ENCODE assay signal across 27 cellular contexts in the genomic region with DNA sequence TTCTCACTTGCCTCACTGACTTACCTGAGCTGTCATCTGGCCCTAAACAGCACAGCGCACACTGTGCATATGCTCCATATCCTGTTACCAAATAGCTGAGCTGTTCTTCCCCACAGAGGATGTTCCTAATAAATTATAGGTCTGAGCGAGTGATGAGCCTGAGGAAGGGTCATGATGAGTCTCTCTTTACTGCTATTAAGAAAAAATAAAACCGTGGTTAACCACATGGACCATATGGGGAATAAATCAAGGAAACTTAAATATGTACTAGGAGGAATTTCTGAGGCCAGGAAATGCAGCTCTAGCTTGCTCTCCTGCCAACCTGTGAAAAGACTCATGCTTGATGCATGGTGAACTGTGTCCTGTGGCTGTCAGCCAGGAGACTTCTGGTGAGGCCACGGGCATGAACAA.
DNase-seq lines count a peak whose midpoint lies in the region; ATAC-seq and TF ChIP-seq lines count a peak whose summit lies in the region.
"Had no signal": no experiment of that assay in that cellular context is flagged by ENCODE, and none has a peak within 500 bp of the region (broad histone marks: within the 10 kb centered on the region; RNA-seq: fewer than 3 reads in every experiment).

No MANE protein-coding gene starts in this region.

- CTCF ChIA-PET in SK-N-SH (lab: Yijun Ruan, JAX) = no interaction called here

- intact Hi-C loops in esophagus squamous epithelium (cut with DNase I) = no loop called here

- no peak overlapping the region for H3K27ac ChIP-seq in SK-N-SH (ENCODE audit: low read depth in 2 of 2, low read length in 1 of 2)
- no peak overlapping the region for H3K27ac ChIP-seq in esophagus squamous epithelium
- H3K27ac ChIP-seq: A549, BLaER1, breast epithelium, esophagus muscularis mucosa, sigmoid colon had no signal

- ATAC-seq in SK-N-SH treated with all-trans-retinoic acid at 6 μM for 48 hours (peak; percentile 95), HG02981 (IDR thresholded peaks at IDR 0.05; ENCODE audit: unreplicated experiment) (no peak)
- ATAC-seq: A549 had no signal

- no peak for DNase-seq in SK-N-SH
- peak; percentile 26 for DNase-seq in astrocyte of the hippocampus (ENCODE audit: low read depth, low spot score)
- peak; percentile 1 for DNase-seq in kidney epithelial cell (ENCODE audit: low read depth)
- DNase-seq in HuH-7 (ENCODE audit: low spot score) = no peak
- no peak for DNase-seq in NK-92 (lab: John Stamatoyannopoulos, UW; ENCODE audit: unreplicated experiment)
- no peak for DNase-seq in esophagus squamous epithelium (lab: John Stamatoyannopoulos, UW)
- DNase-seq: activated CD4-positive, alpha-beta T cell treated with anti-CD3 and anti-CD28 coated beads, Interleukin-2, amount 50 U/mL, for 4 hours; activated CD4-positive, CD25-positive, alpha-beta regulatory T cell; activated CD8-positive, alpha-beta memory T cell treated with anti-CD3 and anti-CD28 coated beads, Interleukin-2, amount 50 U/mL, for 48 hours; cortex of kidney; DMS79 treated with DMSO at 0.1 percent for 48 hours; head of caudate nucleus; kidney glomerular epithelial cell; NCI-H1694; NCI-H774; OCI-M1; SHP77; sigmoid colon; SW 1271; trophoblast cell had no signal

- TF ChIP-seq POLR2A in esophagus squamous epithelium (IDR thresholded peaks at IDR 0.05) = no peak

- no peaks in the 10 kb centered on the region for H3K9me3 ChIP-seq in SK-N-SH
- H3K9me3 ChIP-seq in esophagus squamous epithelium = no peaks in the 10 kb centered on the region
- H3K9me3 ChIP-seq: A549, BLaER1, breast epithelium, esophagus muscularis mucosa, sigmoid colon had no signal

- no peaks in the 10 kb centered on the region for H3K27me3 ChIP-seq in SK-N-SH (ENCODE audit: insufficient read depth)
- H3K27me3 ChIP-seq in kidney epithelial cell (ENCODE audit: control insufficient read depth, insufficient read depth, low read length) = no peaks in the 10 kb centered on the region
- H3K27me3 ChIP-seq in esophagus squamous epithelium = peaks cover 0 to 3% (median 0%) of the 10 kb centered on the region in 4 donors
- H3K27me3 ChIP-seq: BLaER1, breast epithelium, esophagus muscularis mucosa, sigmoid colon had no signal

- no peak for TF ChIP-seq RAD21 in SK-N-SH (IDR thresholded peaks at IDR 0.05; ENCODE audit: low read length)

- TF ChIP-seq EP300 in SK-N-SH (IDR thresholded peaks at IDR 0.05; ENCODE audit: borderline replicate concordance in 1 of 2, low read depth in 1 of 2, low read length in 1 of 2) = no peak

- TF ChIP-seq CTCF in SK-N-SH (IDR thresholded peaks at IDR 0.05) (no peak), kidney epithelial cell (IDR thresholded peaks at IDR 0.05; ENCODE audit: insufficient read depth, low read length, poor library complexity, severe bottlenecking) (no peak), esophagus squamous epithelium (IDR thresholded peaks at IDR 0.05) (no peak)

- H3K36me3 ChIP-seq in SK-N-SH (replicated peaks in 1 of 2; ENCODE audit: control insufficient read depth in 1 of 2, insufficient read depth in 2 of 2, low read length in 1 of 2) (no peaks in the 10 kb centered on the region), kidney epithelial cell (ENCODE audit: control insufficient read depth, insufficient read depth, low read length) (no peaks in the 10 kb centered on the region), esophagus squamous epithelium (no peaks in the 10 kb centered on the region)
- H3K36me3 ChIP-seq: BLaER1, breast epithelium, esophagus muscularis mucosa, sigmoid colon had no signal

- H3K9me2 ChIP-seq in SK-N-SH = no peaks in the 10 kb centered on the region

- 24% methylated on average over 4 of the region's 4 CpGs for WGBS in SK-N-SH (ENCODE audit: low lambda C conversion rate)
- WGBS in esophagus squamous epithelium, 2 donors = 52 to 59% methylated on average over 4 of the region's 4 CpGs

- no peaks in the 10 kb centered on the region for H3K79me2 ChIP-seq in SK-N-SH (ENCODE audit: insufficient read depth)

- POLR2A ChIA-PET in SK-N-SH (lab: Yijun Ruan, JAX) = no interaction called here

- H3K4me1 ChIP-seq in SK-N-SH (ENCODE audit: control insufficient read depth in 1 of 2, insufficient read depth in 2 of 2, low read depth in 1 of 2, low read length in 1 of 2) = no peaks in the 10 kb centered on the region; a peak in 1 of 4 replicates
- no peaks in the 10 kb centered on the region for H3K4me1 ChIP-seq in esophagus squamous epithelium
- H3K4me1 ChIP-seq: A549, BLaER1, breast epithelium, esophagus muscularis mucosa, sigmoid colon had no signal

- H3K4me3 ChIP-seq in SK-N-SH (ENCODE audit: low read depth in 2 of 2, low read length in 1 of 2) = no peak overlapping the region
- no peak overlapping the region for H3K4me3 ChIP-seq in kidney epithelial cell (ENCODE audit: low read depth, low read length)
- H3K4me3 ChIP-seq in esophagus squamous epithelium = no peak overlapping the region
- H3K4me3 ChIP-seq: A549, BLaER1, breast epithelium, esophagus muscularis mucosa, lung, sigmoid colon had no signal

- no peak overlapping the region for H3K9ac ChIP-seq in SK-N-SH
- H3K9ac ChIP-seq: BLaER1 had no signal

- H4K20me1 ChIP-seq in SK-N-SH (ENCODE audit: insufficient read depth) = no peaks in the 10 kb centered on the region
- H4K20me1 ChIP-seq: BLaER1 had no signal

- H3F3A ChIP-seq in SK-N-SH (replicated peaks; ENCODE audit: insufficient read depth) = no peaks in the 10 kb centered on the region

- H2AFZ ChIP-seq in SK-N-SH (ENCODE audit: low read depth) = no peak overlapping the region

- H3K4me2 ChIP-seq in SK-N-SH = no peak overlapping the region
- H3K4me2 ChIP-seq: A549, BLaER1 had no signal

TF ChIP-seq in SK-N-SH treated with all-trans-retinoic acid at 6 μM for 48 hours, 23 proteins besides CTCF, POLR2A, EP300 and RAD21 (continues in another document):
- TF ChIP-seq RARB (CRISPR knock-in tag; IDR thresholded peaks at IDR 0.05) (no peak), ISL1 (CRISPR knock-in tag; IDR thresholded peaks at IDR 0.05) (no peak), ARNTL (CRISPR knock-in tag; IDR thresholded peaks at IDR 0.05; ENCODE audit: borderline replicate concordance, low read depth) (no peak), ZNF565 (CRISPR knock-in tag; conservative IDR thresholded peaks at IDR 0.05; ENCODE audit: low read depth) (no peak), TOX (CRISPR knock-in tag; IDR thresholded peaks at IDR 0.05; ENCODE audit: borderline replicate concordance) (no peak), BACH2 (CRISPR knock-in tag; IDR thresholded peaks at IDR 0.05; ENCODE audit: borderline replicate concordance) (no peak), ZFP30 (CRISPR knock-in tag; IDR thresholded peaks at IDR 0.05) (no peak), ZC3H10 (CRISPR knock-in tag; IDR thresholded peaks at IDR 0.05) (no peak), TCF4 (CRISPR knock-in tag; IDR thresholded peaks at IDR 0.05; ENCODE audit: borderline replicate concordance) (no peak)
- TF ChIP-seq, protein P1, sequence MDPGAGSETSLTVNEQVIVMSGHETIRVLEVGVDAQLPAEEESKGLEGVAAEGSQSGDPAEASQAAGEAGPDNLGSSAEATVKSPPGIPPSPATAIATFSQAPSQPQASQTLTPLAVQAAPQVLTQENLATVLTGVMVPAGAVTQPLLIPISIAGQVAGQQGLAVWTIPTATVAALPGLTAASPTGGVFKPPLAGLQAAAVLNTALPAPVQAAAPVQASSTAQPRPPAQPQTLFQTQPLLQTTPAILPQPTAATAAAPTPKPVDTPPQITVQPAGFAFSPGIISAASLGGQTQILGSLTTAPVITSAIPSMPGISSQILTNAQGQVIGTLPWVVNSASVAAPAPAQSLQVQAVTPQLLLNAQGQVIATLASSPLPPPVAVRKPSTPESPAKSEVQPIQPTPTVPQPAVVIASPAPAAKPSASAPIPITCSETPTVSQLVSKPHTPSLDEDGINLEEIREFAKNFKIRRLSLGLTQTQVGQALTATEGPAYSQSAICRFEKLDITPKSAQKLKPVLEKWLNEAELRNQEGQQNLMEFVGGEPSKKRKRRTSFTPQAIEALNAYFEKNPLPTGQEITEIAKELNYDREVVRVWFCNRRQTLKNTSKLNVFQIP (CRISPR knock-in tag; IDR thresholded peaks at IDR 0.05; ENCODE audit: borderline replicate concordance, low read depth) = no peak

TF ChIP-seq in SK-N-SH, 30 proteins besides CTCF, POLR2A, EP300 and RAD21 (continues in another document):
- TF ChIP-seq, protein P2, sequence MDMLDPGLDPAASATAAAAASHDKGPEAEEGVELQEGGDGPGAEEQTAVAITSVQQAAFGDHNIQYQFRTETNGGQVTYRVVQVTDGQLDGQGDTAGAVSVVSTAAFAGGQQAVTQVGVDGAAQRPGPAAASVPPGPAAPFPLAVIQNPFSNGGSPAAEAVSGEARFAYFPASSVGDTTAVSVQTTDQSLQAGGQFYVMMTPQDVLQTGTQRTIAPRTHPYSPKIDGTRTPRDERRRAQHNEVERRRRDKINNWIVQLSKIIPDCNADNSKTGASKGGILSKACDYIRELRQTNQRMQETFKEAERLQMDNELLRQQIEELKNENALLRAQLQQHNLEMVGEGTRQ (IDR thresholded peaks at IDR 0.05; ENCODE audit: borderline replicate concordance, low read depth, low read length) = no peak
- no peak for TF ChIP-seq IRF3 (IDR thresholded peaks at IDR 0.05; ENCODE audit: low read depth, low read length)
- no peak for TF ChIP-seq JUND (IDR thresholded peaks at IDR 0.05)
- no peak for TF ChIP-seq RCOR1 (IDR thresholded peaks at IDR 0.05; ENCODE audit: low read length)
- no peak for TF ChIP-seq MXI1 (IDR thresholded peaks at IDR 0.05; ENCODE audit: low read depth, low read length)
- no peak for TF ChIP-seq YY1 (IDR thresholded peaks at IDR 0.05; ENCODE audit: low read depth)
- no peak for TF ChIP-seq RXRA (IDR thresholded peaks at IDR 0.05; ENCODE audit: borderline replicate concordance, low read depth)
- no peak for TF ChIP-seq ELF1 (IDR thresholded peaks at IDR 0.05)
- no peak for TF ChIP-seq NFIC (IDR thresholded peaks at IDR 0.05; ENCODE audit: borderline replicate concordance)
- no peak for TF ChIP-seq NRF1 (IDR thresholded peaks at IDR 0.05; ENCODE audit: low read depth, low read length)

Comparison
In these comparisons a context has a peak if more than half of its experiments do, and no peak if none do; other contexts are left out.
1. DNase-seq: peak in astrocyte of the hippocampus (single experiment) and kidney epithelial cell (single experiment); none in SK-N-SH (single experiment), HuH-7 (single experiment), NK-92 (single experiment) and esophagus squamous epithelium (single experiment).